Comparison of ENCODE assay signal across 13 cellular contexts in genomic region chr7:151063212-151063561, GRCh38. TPM values are rescaled to one million over a fixed set of nuclear protein-coding genes. Genes with fewer than 3 reads are reported as not detected.
DNase-seq lines count a peak whose midpoint lies in the region; TF ChIP-seq lines count a peak whose summit lies in the region.
"Had no signal": no experiment of that assay in that cellular context is flagged by ENCODE, and none has a peak within 500 bp of the region (broad histone marks: within the 10 kb centered on the region; RNA-seq: fewer than 3 reads in every experiment).

No MANE protein-coding gene starts in this region.

- H3K4me1 ChIP-seq in H9 (ENCODE audit: insufficient read depth, low read length): peaks cover 8% of the 10 kb centered on the region
- H3K4me1 ChIP-seq in mammary epithelial cell (ENCODE audit: insufficient read depth, low read length): peaks cover 40% of the 10 kb centered on the region

- no peak overlapping the region for H3K56ac ChIP-seq in H9 (ENCODE audit: insufficient read length, low read depth, low read length)

- no peak overlapping the region for H4K5ac ChIP-seq in H9 (ENCODE audit: insufficient read length, low read depth, low read length)

- H4K8ac ChIP-seq in H9 (replicated peaks; ENCODE audit: insufficient read length, low read depth, low read length): no peak overlapping the region

- intact Hi-C loops in mammary epithelial cell (cut with micrococcal nuclease): loop anchor here (1.0 kb wide), 1 partner anchor 17 kb away; the partner anchor contains the start of gene FASTK

- no peak overlapping the region for H3K9ac ChIP-seq in H9 (ENCODE audit: extremely low read depth, insufficient read length, low read length)
- H3K9ac ChIP-seq in mammary epithelial cell (ENCODE audit: insufficient read depth, low read length): no peak overlapping the region

- in situ Hi-C loops in mammary epithelial cell (cut with MboI; ENCODE audit: low sequenced_read_pairs in 2 of 2): no loop called here

- no peak overlapping the region for H3K18ac ChIP-seq in H9 (ENCODE audit: insufficient read length, low read depth, low read length)

- H4K20me1 ChIP-seq in H9 (ENCODE audit: control insufficient read depth, insufficient read depth, insufficient read length) (no peaks in the 10 kb centered on the region), mammary epithelial cell (ENCODE audit: insufficient read depth, low read length) (no peaks in the 10 kb centered on the region)

- WGBS in H9 (ENCODE audit: extremely low coverage, insufficient read length, low lambda C conversion rate): no CpG with 5 or more reads among the region's 11 CpGs
- whole genome bisulfite sequencing in mammary epithelial cell (ENCODE audit: low coverage, missing lambda C conversion rate): no CpG with 5 or more reads among the region's 11 CpGs

- dilution Hi-C loops in mammary epithelial cell (cut with HindIII; ENCODE audit: low sequenced_read_pairs): no loop called here

- no peaks in the 10 kb centered on the region for H3K27me3 Mint-ChIP-seq in H9 (ENCODE audit: low read depth)

- peaks cover 21 to 36% (median 32%) of the 10 kb centered on the region in 3 experiments; a peak in 6 of 7 replicates for H3K36me3 Mint-ChIP-seq in H9 (ENCODE audit: insufficient read depth in 1 of 3, low read depth in 3 of 3)

- H2BK15ac ChIP-seq in H9 (ENCODE audit: low read depth, low read length): no peak overlapping the region

- H2AFZ ChIP-seq in H9 (ENCODE audit: low read length): no peak overlapping the region
- no peak overlapping the region for H2AFZ ChIP-seq in mammary epithelial cell (ENCODE audit: low read depth, low read length)

- no peak overlapping the region for H2BK5ac ChIP-seq in H9 (ENCODE audit: insufficient read length, low read length)

- no peak overlapping the region for H2BK20ac ChIP-seq in H9 (ENCODE audit: low read depth, low read length, poor library complexity, severe bottlenecking)

- BruUV-seq in mammary epithelial cell (replicated peaks; lab: Mats Ljungman, UMichigan): no TSS peak

- no peak overlapping the region for H4K91ac ChIP-seq in H9 (ENCODE audit: insufficient read length, low read depth, low read length)

- no peak for TF ChIP-seq CTCF in H9 (conservative IDR thresholded peaks at IDR 0.05)
- no peak for TF ChIP-seq CTCF in mammary epithelial cell (conservative IDR thresholded peaks at IDR 0.05 in 1 of 2, IDR thresholded peaks at IDR 0.05 in 1 of 2; ENCODE audit: extremely low read depth in 1 of 2, insufficient read depth in 1 of 2, low read depth in 1 of 2, low read length in 2 of 2)

- no peaks in the 10 kb centered on the region for H3K79me1 ChIP-seq in H9 (ENCODE audit: insufficient read depth, low read depth, low read length, poor library complexity, severe bottlenecking)

- H3K27ac Mint-ChIP-seq in H9: peak overlapping the region in 1 of 3 experiments; percentile 52; a peak in 1 of 7 replicates
- H3K27ac Mint-ChIP-seq: T-helper 1 cell treated with Interleukin-12 subunit alpha and Interleukin-12 subunit beta and Interleukin-4 antibody, amounts not matched to agents 30 μg/mL and 1 μg/mL, for 36 hours had no signal

- no peaks in the 10 kb centered on the region; the same call in 1 of the 2 replicates for H3K27me3 ChIP-seq in H9 (ENCODE audit: insufficient read depth, low read length)
- no peaks in the 10 kb centered on the region for H3K27me3 ChIP-seq in mammary epithelial cell (ENCODE audit: insufficient read depth, low read length)

- H3K4me3 ChIP-seq in mammary epithelial cell (replicated peaks in 1 of 3; ENCODE audit: insufficient read depth in 1 of 3, low read depth in 2 of 3, low read length in 3 of 3): peak overlapping the region in 1 of 3 experiments; percentile 23
- no peak overlapping the region for H3K4me3 ChIP-seq in skin epidermis

- H3K4me1 Mint-ChIP-seq in H9: peaks cover 36 to 44% of the 10 kb centered on the region in 2 experiments

- H3K27ac ChIP-seq in H9 (ENCODE audit: insufficient read length, low read depth, low read length) (no peak overlapping the region), mammary epithelial cell (ENCODE audit: insufficient read depth, low read depth, low read length) (no peak overlapping the region), skin epidermis (peak overlapping the region in 15 of 21 experiments; percentile 1 to 71 (median 45))

- H3K79me2 ChIP-seq in H9 (ENCODE audit: insufficient read depth, low read length): no peaks in the 10 kb centered on the region
- H3K79me2 ChIP-seq in mammary epithelial cell (ENCODE audit: insufficient read depth, low read length): peaks cover 47% of the 10 kb centered on the region

- no peak overlapping the region for H2BK120ac ChIP-seq in H9 (ENCODE audit: low read depth, low read length, poor library complexity, severe bottlenecking)

- H3K36me3 ChIP-seq in mammary epithelial cell (ENCODE audit: insufficient read depth, low read length): peaks cover 7% of the 10 kb centered on the region

- H3K4ac ChIP-seq in H9 (ENCODE audit: low read depth, low read length): no peak overlapping the region

- H3K4me3 Mint-ChIP-seq in H9: peak overlapping the region; percentile 67 to 78
- H3K4me3 Mint-ChIP-seq: T-helper 1 cell treated with Interleukin-12 subunit alpha and Interleukin-12 subunit beta and Interleukin-4 antibody, amounts not matched to agents 30 μg/mL and 1 μg/mL, for 36 hours had no signal

- no peaks in the 10 kb centered on the region for H3K9me3 ChIP-seq in H9 (ENCODE audit: control insufficient read depth, low read depth, low read length)
- no peaks in the 10 kb centered on the region for H3K9me3 ChIP-seq in mammary epithelial cell (replicated peaks; ENCODE audit: insufficient read depth, low read length)

- H3K23me2 ChIP-seq in H9 (ENCODE audit: insufficient read length, low read depth, low read length, poor library complexity, severe bottlenecking): peaks cover 30% of the 10 kb centered on the region

- peak overlapping the region; percentile 58 for H3K4me2 ChIP-seq in H9 (ENCODE audit: insufficient read depth, insufficient read length, low read length)
- H3K4me2 ChIP-seq in mammary epithelial cell (ENCODE audit: insufficient read depth, low read depth, low read length): peak overlapping the region; percentile 99

- no peak overlapping the region for H3T11ph ChIP-seq in H9 (ENCODE audit: low read length)

- H2BK12ac ChIP-seq in H9 (ENCODE audit: insufficient read length, low read depth, low read length): no peak overlapping the region

- CTCF ChIA-PET in mammary epithelial cell (lab: Charles Lee; ENCODE audit: low non-redundant PET): interaction anchor here (0.6 kb wide), 1 partner anchor 52 kb away, joined by 4 read pairs; no protein-coding TSS in a partner anchor

- no peak overlapping the region for H3K14ac ChIP-seq in H9 (ENCODE audit: insufficient read depth, low read length)

- no peak overlapping the region for H2AK5ac ChIP-seq in H9 (ENCODE audit: insufficient read length, low read length)

- H3K9me3 Mint-ChIP-seq in H9: no peaks in the 10 kb centered on the region; a peak in 1 of 5 replicates
- H3K9me3 Mint-ChIP-seq: T-helper 1 cell treated with Interleukin-12 subunit alpha and Interleukin-12 subunit beta and Interleukin-4 antibody, amounts not matched to agents 30 μg/mL and 1 μg/mL, for 36 hours had no signal

- DNase-seq in H9 (no peak), mammary epithelial cell (peak; percentile 60), iris pigment epithelial cell (ENCODE audit: low read depth) (peak; percentile 82), kidney glomerular epithelial cell (lab: John Stamatoyannopoulos, UW) (no peak), NCI-H510A (lab: John Stamatoyannopoulos, UW) (no peak), NCI-H1930 (lab: John Stamatoyannopoulos, UW) (no peak), NCI-H446 treated with DMSO at 0.1 percent for 48 hours (lab: John Stamatoyannopoulos, UW) (no peak)
- DNase-seq: activated naive CD4-positive, alpha-beta T cell; NCI-H2081; stimulated activated CD4-positive, alpha-beta T cell treated with anti-CD3 and anti-CD28 coated beads, Interleukin-2, amount 100 ng/mL, for 48 hours had no signal

- no peak overlapping the region for H3K23ac ChIP-seq in H9 (ENCODE audit: insufficient read length, low read depth, low read length)

RNA-seq across cellular contexts. Expression of gene SLC4A2, which starts 3.8 kb away (rescaled TPM):
- total RNA-seq in H9 (2021) (136 and 138 TPM in 2 replicates), mammary epithelial cell (100 to 1,000 TPM in 1 of 2 donors, 10 to 100 TPM in 1; 46.5 to 138 TPM)
- 57.9 TPM for polyA plus RNA-seq in mammary epithelial cell
- polyA minus RNA-seq in mammary epithelial cell: 150 TPM

RNA-seq across cellular contexts. Expression of gene CDK5, which starts 5.5 kb away (rescaled TPM):
- total RNA-seq in H9 (2021): 16.3 and 19.9 TPM in 2 replicates
- total RNA-seq in mammary epithelial cell: 10 to 100 TPM; 12.3 to 18.1 TPM
- polyA plus RNA-seq in mammary epithelial cell: 26.1 TPM
- polyA minus RNA-seq in mammary epithelial cell: 31.3 TPM

RNA-seq across cellular contexts. Expression of gene ASIC3, which starts 14.9 kb away (rescaled TPM):
- total RNA-seq in H9 (2021): 1.7 and 2.3 TPM in 2 replicates
- total RNA-seq in mammary epithelial cell: 1 to 10 TPM in 1 of 2 donors, under 1 TPM in 1; 0.33 to 1.8 TPM
- polyA plus RNA-seq in mammary epithelial cell: 0.34 TPM
- 4.1 TPM for polyA minus RNA-seq in mammary epithelial cell
- total RNA-seq: G401 had no signal

RNA-seq across cellular contexts. Expression of gene FASTK, which starts 17.4 kb away (rescaled TPM):
- 57.8 and 59.5 TPM in 2 replicates for total RNA-seq in H9 (2021)
- 10 to 100 TPM; 49.7 to 68.8 TPM for total RNA-seq in mammary epithelial cell
- 52.4 TPM for polyA plus RNA-seq in mammary epithelial cell
- 51.5 TPM for polyA minus RNA-seq in mammary epithelial cell

RNA-seq across cellular contexts. Expression of gene TMUB1, which starts 20.1 kb away (rescaled TPM):
- total RNA-seq in H9 (2021) (45.4 and 53.6 TPM in 2 replicates), mammary epithelial cell (10 to 100 TPM; 16.8 to 38.1 TPM)
- 28.4 TPM for polyA plus RNA-seq in mammary epithelial cell
- polyA minus RNA-seq in mammary epithelial cell: 14.4 TPM

Comparison
In these comparisons a context has a peak if more than half of its experiments do, and no peak if none do; other contexts are left out.
1. DNase-seq: peak in mammary epithelial cell (single experiment) and iris pigment epithelial cell (single experiment); none in H9 (single experiment), kidney glomerular epithelial cell (single experiment), NCI-H510A (single experiment), NCI-H1930 (0 of 2) and NCI-H446 treated with DMSO at 0.1 percent for 48 hours (single experiment).
2. H3K27ac ChIP-seq: peak in skin epidermis (15 of 21); none in H9 (single experiment) and mammary epithelial cell (single experiment).